Comparison of ENCODE assay signal across 12 cellular contexts in genomic region chr2:203690110-203691047, GRCh38. TPM values are rescaled to one million over a fixed set of nuclear protein-coding genes. Genes with fewer than 3 reads are reported as not detected.
DNase-seq lines count a peak whose midpoint lies in the region; ATAC-seq, FAIRE-seq and TF ChIP-seq lines count a peak whose summit lies in the region.
"Had no signal": no experiment of that assay in that cellular context is flagged by ENCODE, and none has a peak within 500 bp of the region (broad histone marks: within the 10 kb centered on the region; RNA-seq: fewer than 3 reads in every experiment).

No MANE protein-coding gene starts in this region.

- H3K4me1 Mint-ChIP-seq in mesothelial cell of epicardium: peaks cover 5% of the 10 kb centered on the region

- no peak overlapping the region for H3K4me3 Mint-ChIP-seq in mesothelial cell of epicardium

- H3K36me3 ChIP-seq in BLaER1: no peaks in the 10 kb centered on the region
- no peaks in the 10 kb centered on the region for H3K36me3 ChIP-seq in kidney (ENCODE audit: control insufficient read depth in 1 of 2, insufficient read depth in 2 of 2, low read length in 2 of 2)
- no peaks in the 10 kb centered on the region for H3K36me3 ChIP-seq in aorta (ENCODE audit: control insufficient read depth in 1 of 2, insufficient read depth in 2 of 2, low read length in 1 of 2)

- DNase-seq in NCI-H82 (lab: John Stamatoyannopoulos, UW) (peak; percentile 72), kidney (no peak), aorta (no peak), mesothelial cell of epicardium (ENCODE audit: low spot score in 2 of 2, unreplicated experiment in 2 of 2) (no peak)
- DNase-seq: activated CD4-positive, alpha-beta T cell treated with anti-CD3 and anti-CD28 coated beads for 4 hours; foreskin keratinocyte had no signal

- peak overlapping the region; percentile 26; the same call in 1 of the 2 replicates for H3K9ac ChIP-seq in BLaER1
- no peak overlapping the region for H3K9ac ChIP-seq in kidney (ENCODE audit: low read length in 2 of 2)

- no peaks in the 10 kb centered on the region; the same call in 1 of the 2 replicates for H4K20me1 ChIP-seq in BLaER1

- no peak overlapping the region for H3K27ac Mint-ChIP-seq in mesothelial cell of epicardium

- no peaks in the 10 kb centered on the region for H3K27me3 Mint-ChIP-seq in mesothelial cell of epicardium (ENCODE audit: low read depth)

- intact Hi-C loops in kidney (cut with DNase I) (no loop called here), aorta (cut with DNase I) (no loop called here)

- H3K36me3 Mint-ChIP-seq in mesothelial cell of epicardium: no peaks in the 10 kb centered on the region

- H3K4me1 ChIP-seq in BLaER1 (peaks cover 97% of the 10 kb centered on the region), kidney (ENCODE audit: control insufficient read depth in 1 of 2, insufficient read depth in 1 of 2, low read depth in 1 of 2, low read length in 2 of 2) (peaks cover 12 to 16% of the 10 kb centered on the region in 2 donors), aorta (ENCODE audit: control insufficient read depth in 1 of 2, insufficient read depth in 2 of 2, low read length in 2 of 2) (peaks cover 2 to 4% of the 10 kb centered on the region in 2 donors)

- H3K9me3 ChIP-seq in BLaER1 (no peaks in the 10 kb centered on the region), kidney (ENCODE audit: control insufficient read depth in 1 of 2, low read length in 2 of 2) (no peaks in the 10 kb centered on the region), aorta (ENCODE audit: control insufficient read depth, low read length) (no peaks in the 10 kb centered on the region)

- no peaks in the 10 kb centered on the region for H3K9me3 Mint-ChIP-seq in mesothelial cell of epicardium

- H3K4me2 ChIP-seq in BLaER1: peak overlapping the region; percentile 83

- peak; percentile 25 for ATAC-seq in GM19397 (IDR thresholded peaks at IDR 0.05; ENCODE audit: unreplicated experiment)
- ATAC-seq in aorta (ENCODE audit: low FRiP score): no peak
- ATAC-seq in HG03460 (IDR thresholded peaks at IDR 0.05; ENCODE audit: unreplicated experiment): no peak
- ATAC-seq in GM18858 (IDR thresholded peaks at IDR 0.05; ENCODE audit: unreplicated experiment): no peak
- ATAC-seq: foreskin keratinocyte had no signal

- FAIRE-seq in kidney (lab: Jason Lieb, UNC): no peak
- FAIRE-seq: RCC 7860 had no signal

- peak overlapping the region; percentile 45; the same call in 1 of the 2 replicates for H3K4me3 ChIP-seq in BLaER1
- no peak overlapping the region for H3K4me3 ChIP-seq in kidney (ENCODE audit: low read length in 2 of 2)
- no peak overlapping the region for H3K4me3 ChIP-seq in aorta (ENCODE audit: low read length in 2 of 2)

- 93% methylated on average over 9 of the region's 9 CpGs for WGBS in aorta, 2 donors

- H3K27ac ChIP-seq in BLaER1 (peak overlapping the region; percentile 76; the same call in 1 of the 2 replicates), kidney (ENCODE audit: low read depth in 2 of 2, low read length in 2 of 2) (peak overlapping the region; percentile 13 to 28), aorta (ENCODE audit: low read depth in 1 of 2, low read length in 2 of 2) (no peak overlapping the region)
- H3K27ac ChIP-seq: foreskin keratinocyte had no signal

- H3K27me3 ChIP-seq in BLaER1 (no peaks in the 10 kb centered on the region), aorta (ENCODE audit: control insufficient read depth in 1 of 2, insufficient read depth in 2 of 2, low read length in 1 of 2) (no peaks in the 10 kb centered on the region)
- H3K27me3 ChIP-seq: foreskin keratinocyte had no signal

- TF ChIP-seq CTCF in kidney (IDR thresholded peaks at IDR 0.05; ENCODE audit: borderline replicate concordance, extremely low read depth, insufficient read depth) (no peak), mesothelial cell of epicardium (IDR thresholded peaks at IDR 0.05; ENCODE audit: unreplicated experiment) (no peak)

RNA-seq across cellular contexts. Expression of gene CD28, which starts 16.1 kb away (rescaled TPM):
- total RNA-seq in kidney (4.7 TPM), aorta (10 to 100 TPM in 1 of 2 donors, 1 to 10 TPM in 1; 7.4 to 11.0 TPM), mesothelial cell of epicardium (not detected in 3 replicates)
- polyA plus RNA-seq in kidney (ENCODE audit: insufficient read depth, low read depth, low replicate concordance) (0.37 TPM), aorta (1 to 10 TPM; 1.0 to 4.0 TPM)
- total RNA-seq: foreskin keratinocyte had no signal
- polyA plus RNA-seq: BJ, foreskin keratinocyte had no signal

Comparison
In these comparisons a context has a peak if more than half of its experiments do, and no peak if none do; other contexts are left out.
1. H3K27ac ChIP-seq: peak in BLaER1 (single experiment) and kidney (2 of 2); none in aorta (0 of 2).